ENCODE assay signal across 10 cellular contexts in the genomic region with DNA sequence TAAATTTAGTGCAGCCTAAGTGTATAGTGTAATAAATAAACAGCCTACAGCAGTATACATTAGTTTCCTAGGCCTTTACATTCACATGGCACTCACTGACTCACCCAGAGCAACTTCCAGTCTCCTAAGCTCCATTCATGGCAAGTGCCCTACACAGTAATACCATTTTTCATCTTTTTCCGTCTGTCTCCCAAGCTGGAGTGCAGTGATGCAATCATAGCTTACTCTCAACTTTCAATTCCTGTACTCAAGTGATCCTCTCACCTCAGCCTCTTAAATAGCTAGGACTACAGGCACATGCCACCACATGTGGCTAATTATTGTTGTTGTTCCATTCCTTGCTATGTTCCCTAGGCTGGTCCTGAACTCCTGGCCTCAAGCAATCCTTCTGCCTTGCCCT. TPM values are rescaled to one million over a fixed set of nuclear protein-coding genes. Genes with fewer than 3 reads are reported as not detected.
A peak's percentile ranks its signal among the peaks of the same experiment; 100 is the strongest.
DNase-seq lines count a peak whose midpoint lies in the region; ATAC-seq and TF ChIP-seq lines count a peak whose summit lies in the region.
"Had no signal": no experiment of that assay in that cellular context is flagged by ENCODE, and none has a peak within 500 bp of the region (broad histone marks: within the 10 kb centered on the region; RNA-seq: fewer than 3 reads in every experiment).

No MANE protein-coding gene starts in this region.

- no peaks in the 10 kb centered on the region for H3K27me3 Mint-ChIP-seq in naive thymus-derived CD8-positive, alpha-beta T cell

- H3K9me3 Mint-ChIP-seq in naive thymus-derived CD8-positive, alpha-beta T cell = no peaks in the 10 kb centered on the region
- H3K9me3 Mint-ChIP-seq: immature natural killer cell had no signal

- H3K36me3 Mint-ChIP-seq in naive thymus-derived CD8-positive, alpha-beta T cell = peaks cover 0 to 38% (median 19%) of the 10 kb centered on the region in 3 donors

- H3K4me3 ChIP-seq in GM12865 (ENCODE audit: low read depth, low read length) (no peak overlapping the region), choroid plexus epithelial cell (ENCODE audit: low read depth, low read length) (no peak overlapping the region)

- DNase-seq in GM12865 (ENCODE audit: low read depth) (peak; percentile 50), LHCN-M2 (ENCODE audit: low read depth) (peak; percentile 5), choroid plexus epithelial cell (ENCODE audit: low read depth) (peak; percentile 56), GM19238 (ENCODE audit: insufficient read length, low spot score) (no peak)
- no peak for DNase-seq in naive thymus-derived CD8-positive, alpha-beta T cell
- DNase-seq in effector CD8-positive, alpha-beta T cell (lab: John Stamatoyannopoulos, UW) = no peak
- DNase-seq: immature natural killer cell, NCI-H524 had no signal

- H3K27ac Mint-ChIP-seq in naive thymus-derived CD8-positive, alpha-beta T cell = peak overlapping the region in 8 of 10 donors; percentile 2 to 74 (median 40)

- H3K4me3 Mint-ChIP-seq in naive thymus-derived CD8-positive, alpha-beta T cell = no peak overlapping the region
- H3K4me3 Mint-ChIP-seq: immature natural killer cell had no signal

- POLR2A ChIA-PET in naive thymus-derived CD8-positive, alpha-beta T cell (lab: Charles Lee) = interaction anchor here (0.7 to 1.0 kb wide), 2 partner anchors 9 to 10 kb away, joined by 3 read pairs; no protein-coding TSS in a partner anchor

- TF ChIP-seq CTCF in GM12865 (IDR thresholded peaks at IDR 0.05; ENCODE audit: insufficient read depth, low read depth, low read length, missing control alignments) (no peak), choroid plexus epithelial cell (conservative IDR thresholded peaks at IDR 0.05; ENCODE audit: low read depth, low read length) (no peak)

- H3K4me1 Mint-ChIP-seq in naive thymus-derived CD8-positive, alpha-beta T cell = peaks cover 18 to 41% (median 26%) of the 10 kb centered on the region in 4 donors

- ATAC-seq in naive thymus-derived CD8-positive, alpha-beta T cell = no peak
- ATAC-seq in GM21737 (IDR thresholded peaks at IDR 0.05; ENCODE audit: unreplicated experiment) = no peak
- no peak for ATAC-seq in HG02798 (IDR thresholded peaks at IDR 0.05; ENCODE audit: poor library complexity, unreplicated experiment)

RNA-seq across cellular contexts. Expression of a gene that starts 54.4 kb away (rescaled TPM):
- 5.1 and 5.9 TPM in 2 replicates for total RNA-seq in LHCN-M2 (2014; rRNA removed)
- polyA plus RNA-seq in LHCN-M2 (2012) = 9.2 TPM
- 10 to 100 TPM; 54.6 to 70.0 TPM for total RNA-seq in naive thymus-derived CD8-positive, alpha-beta T cell
- polyA plus RNA-seq in naive thymus-derived CD8-positive, alpha-beta T cell = 10 to 100 TPM; 11.8 to 15.6 (median 14.7) TPM

Comparison
In these comparisons a context has a peak if more than half of its experiments do, and no peak if none do; other contexts are left out.
1. DNase-seq: peak in GM12865 (single experiment), LHCN-M2 (single experiment) and choroid plexus epithelial cell (single experiment); none in naive thymus-derived CD8-positive, alpha-beta T cell (0 of 10), effector CD8-positive, alpha-beta T cell (single experiment) and GM19238 (single experiment).